ENCODE assay signal across 22 cellular contexts in the genomic region with DNA sequence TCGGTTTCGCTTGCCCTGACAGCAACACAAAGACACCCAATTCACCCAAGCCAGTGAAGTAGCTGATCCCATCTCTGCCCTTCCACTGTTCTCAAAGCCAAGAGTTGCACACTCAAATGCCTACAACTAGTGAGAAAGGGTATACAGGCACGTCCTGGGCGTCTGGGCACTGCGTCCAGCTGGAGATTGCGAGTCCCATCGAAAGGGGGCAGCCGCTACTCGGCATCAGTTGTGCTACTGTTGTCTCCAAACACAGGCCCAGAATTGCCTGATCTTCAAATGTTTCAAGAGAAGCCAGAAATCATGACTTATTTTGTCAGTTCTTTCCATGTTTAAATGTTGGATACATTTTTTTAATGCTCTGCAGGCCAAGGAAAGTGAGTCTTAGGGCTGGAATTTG.
DNase-seq lines count a peak whose midpoint lies in the region; ATAC-seq and TF ChIP-seq lines count a peak whose summit lies in the region.
"Had no signal": no experiment of that assay in that cellular context is flagged by ENCODE, and none has a peak within 500 bp of the region (broad histone marks: within the 10 kb centered on the region; RNA-seq: fewer than 3 reads in every experiment).

No MANE protein-coding gene starts in this region.

- no peak overlapping the region for H3K27ac ChIP-seq in SK-N-SH (ENCODE audit: low read depth in 2 of 2, low read length in 1 of 2)
- no peak overlapping the region for H3K27ac ChIP-seq in Peyer's patch
- H3K27ac ChIP-seq: 22Rv1; BLaER1 treated with 17β-estradiol and CSF1 and Interleukin-3, amounts not matched to agents 10 nM and 100 nM; HL-60 had no signal

- CTCF ChIA-PET in SK-N-SH (lab: Yijun Ruan, JAX): interaction anchor here (0.9 kb wide), 1 partner anchor 100 kb away, joined by 3 read pairs; no protein-coding TSS in a partner anchor

- WGBS in SK-N-SH (ENCODE audit: low lambda C conversion rate): 51% methylated on average over 9 of the region's 9 CpGs

- H2AFZ ChIP-seq in SK-N-SH (ENCODE audit: low read depth): no peak overlapping the region

- H3K79me2 ChIP-seq in SK-N-SH (ENCODE audit: insufficient read depth): no peaks in the 10 kb centered on the region

- TF ChIP-seq POLR2A in Peyer's patch (IDR thresholded peaks at IDR 0.05): no peak

- POLR2A ChIA-PET in SK-N-SH (lab: Yijun Ruan, JAX): interaction anchor here (0.7 kb wide), 1 partner anchor 191 kb away, joined by 3 read pairs; no protein-coding TSS in a partner anchor

- DNase-seq in SK-N-SH: no peak
- peak; percentile 45 for DNase-seq in SK-MEL-5 (ENCODE audit: low read depth, low spot score)
- peak; percentile 8 for DNase-seq in fibroblast of gingiva (ENCODE audit: low read depth)
- no peak for DNase-seq in Peyer's patch
- DNase-seq in DMS 273 treated with DMSO at 0.1 percent for 48 hours (lab: John Stamatoyannopoulos, UW): no peak
- DNase-seq in NOMO-1 treated with DMSO at 0.1 percent for 48 hours (lab: John Stamatoyannopoulos, UW; ENCODE audit: unreplicated experiment): no peak
- DNase-seq: ACHN; AML-193; CD4-positive, alpha-beta T cell; DMS53; Karpas-422; MV-4-11; NCI-H1105; NCI-H1436 treated with DMSO at 0.1 percent for 48 hours; NCI-H1930; NCI-H446 treated with DMSO at 0.1 percent for 48 hours; T-helper 1 cell had no signal

- no peak for TF ChIP-seq RAD21 in SK-N-SH (IDR thresholded peaks at IDR 0.05; ENCODE audit: low read length)

- H3K27me3 ChIP-seq in SK-N-SH (ENCODE audit: insufficient read depth): peaks cover 35% of the 10 kb centered on the region
- no peaks in the 10 kb centered on the region for H3K27me3 ChIP-seq in Peyer's patch

- no peak overlapping the region for H3K4me3 ChIP-seq in SK-N-SH (ENCODE audit: low read depth in 2 of 2, low read length in 1 of 2)
- H3K4me3 ChIP-seq in Peyer's patch: no peak overlapping the region
- H3K4me3 ChIP-seq: BLaER1 treated with 17β-estradiol and CSF1 and Interleukin-3, amounts not matched to agents 10 nM and 100 nM had no signal

- no peaks in the 10 kb centered on the region for H3K36me3 ChIP-seq in SK-N-SH (replicated peaks in 1 of 2; ENCODE audit: control insufficient read depth in 1 of 2, insufficient read depth in 2 of 2, low read length in 1 of 2)
- no peaks in the 10 kb centered on the region for H3K36me3 ChIP-seq in Peyer's patch
- H3K36me3 ChIP-seq: BLaER1 treated with 17β-estradiol and CSF1 and Interleukin-3, amounts not matched to agents 10 nM and 100 nM had no signal

- H3K9me3 ChIP-seq in SK-N-SH (no peaks in the 10 kb centered on the region), Peyer's patch (no peaks in the 10 kb centered on the region)

- H3K4me1 ChIP-seq in SK-N-SH (ENCODE audit: control insufficient read depth in 1 of 2, insufficient read depth in 2 of 2, low read depth in 1 of 2, low read length in 1 of 2) (peaks cover 0 to 18% of the 10 kb centered on the region in 2 experiments; a peak in 1 of 4 replicates), Peyer's patch (no peaks in the 10 kb centered on the region)

- H3K9me2 ChIP-seq in SK-N-SH: no peaks in the 10 kb centered on the region

- H3F3A ChIP-seq in SK-N-SH (replicated peaks; ENCODE audit: insufficient read depth): no peaks in the 10 kb centered on the region

- ATAC-seq in SK-N-SH treated with all-trans-retinoic acid at 6 μM for 48 hours (no peak), GM19328 (IDR thresholded peaks at IDR 0.05; ENCODE audit: unreplicated experiment) (no peak)

- in situ Hi-C loops in SK-MEL-5 (cut with HindIII; ENCODE audit: low pct_unique_long_range_greater_than_20kb, low sequenced_read_pairs): no loop called here

- TF ChIP-seq EP300 in SK-N-SH (IDR thresholded peaks at IDR 0.05; ENCODE audit: borderline replicate concordance in 1 of 2, low read depth in 1 of 2, low read length in 1 of 2): no peak

- no peak overlapping the region for H3K4me2 ChIP-seq in SK-N-SH

- TF ChIP-seq CTCF in SK-N-SH (IDR thresholded peaks at IDR 0.05): peak; percentile 14; the same call in 1 of the 2 replicates
- no peak for TF ChIP-seq CTCF in Peyer's patch (IDR thresholded peaks at IDR 0.05)

- no peaks in the 10 kb centered on the region for H4K20me1 ChIP-seq in SK-N-SH (ENCODE audit: insufficient read depth)
- H4K20me1 ChIP-seq: BLaER1 treated with 17β-estradiol and CSF1 and Interleukin-3, amounts not matched to agents 10 nM and 100 nM had no signal

- H3K9ac ChIP-seq in SK-N-SH: no peak overlapping the region
- H3K9ac ChIP-seq: BLaER1 treated with 17β-estradiol and CSF1 and Interleukin-3, amounts not matched to agents 10 nM and 100 nM had no signal

TF ChIP-seq in SK-N-SH, 30 proteins besides CTCF, POLR2A, EP300 and RAD21 (continues in another document):
- no peak for TF ChIP-seq FOSL2 (IDR thresholded peaks at IDR 0.05; ENCODE audit: borderline replicate concordance, low read depth)
- no peak for TF ChIP-seq NRF1 (IDR thresholded peaks at IDR 0.05; ENCODE audit: low read depth, low read length)
- TF ChIP-seq JUND (IDR thresholded peaks at IDR 0.05): no peak
- TF ChIP-seq ELF1 (IDR thresholded peaks at IDR 0.05): no peak
- TF ChIP-seq, protein P1, sequence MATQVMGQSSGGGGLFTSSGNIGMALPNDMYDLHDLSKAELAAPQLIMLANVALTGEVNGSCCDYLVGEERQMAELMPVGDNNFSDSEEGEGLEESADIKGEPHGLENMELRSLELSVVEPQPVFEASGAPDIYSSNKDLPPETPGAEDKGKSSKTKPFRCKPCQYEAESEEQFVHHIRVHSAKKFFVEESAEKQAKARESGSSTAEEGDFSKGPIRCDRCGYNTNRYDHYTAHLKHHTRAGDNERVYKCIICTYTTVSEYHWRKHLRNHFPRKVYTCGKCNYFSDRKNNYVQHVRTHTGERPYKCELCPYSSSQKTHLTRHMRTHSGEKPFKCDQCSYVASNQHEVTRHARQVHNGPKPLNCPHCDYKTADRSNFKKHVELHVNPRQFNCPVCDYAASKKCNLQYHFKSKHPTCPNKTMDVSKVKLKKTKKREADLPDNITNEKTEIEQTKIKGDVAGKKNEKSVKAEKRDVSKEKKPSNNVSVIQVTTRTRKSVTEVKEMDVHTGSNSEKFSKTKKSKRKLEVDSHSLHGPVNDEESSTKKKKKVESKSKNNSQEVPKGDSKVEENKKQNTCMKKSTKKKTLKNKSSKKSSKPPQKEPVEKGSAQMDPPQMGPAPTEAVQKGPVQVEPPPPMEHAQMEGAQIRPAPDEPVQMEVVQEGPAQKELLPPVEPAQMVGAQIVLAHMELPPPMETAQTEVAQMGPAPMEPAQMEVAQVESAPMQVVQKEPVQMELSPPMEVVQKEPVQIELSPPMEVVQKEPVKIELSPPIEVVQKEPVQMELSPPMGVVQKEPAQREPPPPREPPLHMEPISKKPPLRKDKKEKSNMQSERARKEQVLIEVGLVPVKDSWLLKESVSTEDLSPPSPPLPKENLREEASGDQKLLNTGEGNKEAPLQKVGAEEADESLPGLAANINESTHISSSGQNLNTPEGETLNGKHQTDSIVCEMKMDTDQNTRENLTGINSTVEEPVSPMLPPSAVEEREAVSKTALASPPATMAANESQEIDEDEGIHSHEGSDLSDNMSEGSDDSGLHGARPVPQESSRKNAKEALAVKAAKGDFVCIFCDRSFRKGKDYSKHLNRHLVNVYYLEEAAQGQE (IDR thresholded peaks at IDR 0.05; ENCODE audit: low read depth, low read length): no peak
- no peak for TF ChIP-seq RFX5 (IDR thresholded peaks at IDR 0.05; ENCODE audit: low read length)
- no peak for TF ChIP-seq RXRA (IDR thresholded peaks at IDR 0.05; ENCODE audit: borderline replicate concordance, low read depth)

TF ChIP-seq in SK-N-SH treated with all-trans-retinoic acid at 6 μM for 48 hours, 23 proteins besides CTCF, POLR2A, EP300 and RAD21 (continues in another document):
- TF ChIP-seq ZNF70 (CRISPR knock-in tag; IDR thresholded peaks at IDR 0.05) (no peak), BACH2 (CRISPR knock-in tag; IDR thresholded peaks at IDR 0.05; ENCODE audit: borderline replicate concordance) (no peak), OSR1 (CRISPR knock-in tag; IDR thresholded peaks at IDR 0.05) (no peak), SNAI2 (CRISPR knock-in tag; IDR thresholded peaks at IDR 0.05) (no peak), ZNF8 (CRISPR knock-in tag; IDR thresholded peaks at IDR 0.05) (no peak), TOX (CRISPR knock-in tag; IDR thresholded peaks at IDR 0.05; ENCODE audit: borderline replicate concordance) (no peak), ESRRG (CRISPR knock-in tag; IDR thresholded peaks at IDR 0.05) (no peak), ZC3H10 (CRISPR knock-in tag; IDR thresholded peaks at IDR 0.05) (no peak), PPARA (CRISPR knock-in tag; IDR thresholded peaks at IDR 0.05; ENCODE audit: borderline replicate concordance) (no peak)
- TF ChIP-seq, protein P2, sequence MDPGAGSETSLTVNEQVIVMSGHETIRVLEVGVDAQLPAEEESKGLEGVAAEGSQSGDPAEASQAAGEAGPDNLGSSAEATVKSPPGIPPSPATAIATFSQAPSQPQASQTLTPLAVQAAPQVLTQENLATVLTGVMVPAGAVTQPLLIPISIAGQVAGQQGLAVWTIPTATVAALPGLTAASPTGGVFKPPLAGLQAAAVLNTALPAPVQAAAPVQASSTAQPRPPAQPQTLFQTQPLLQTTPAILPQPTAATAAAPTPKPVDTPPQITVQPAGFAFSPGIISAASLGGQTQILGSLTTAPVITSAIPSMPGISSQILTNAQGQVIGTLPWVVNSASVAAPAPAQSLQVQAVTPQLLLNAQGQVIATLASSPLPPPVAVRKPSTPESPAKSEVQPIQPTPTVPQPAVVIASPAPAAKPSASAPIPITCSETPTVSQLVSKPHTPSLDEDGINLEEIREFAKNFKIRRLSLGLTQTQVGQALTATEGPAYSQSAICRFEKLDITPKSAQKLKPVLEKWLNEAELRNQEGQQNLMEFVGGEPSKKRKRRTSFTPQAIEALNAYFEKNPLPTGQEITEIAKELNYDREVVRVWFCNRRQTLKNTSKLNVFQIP (CRISPR knock-in tag; IDR thresholded peaks at IDR 0.05; ENCODE audit: borderline replicate concordance, low read depth): no peak
- TF ChIP-seq, protein P3, sequence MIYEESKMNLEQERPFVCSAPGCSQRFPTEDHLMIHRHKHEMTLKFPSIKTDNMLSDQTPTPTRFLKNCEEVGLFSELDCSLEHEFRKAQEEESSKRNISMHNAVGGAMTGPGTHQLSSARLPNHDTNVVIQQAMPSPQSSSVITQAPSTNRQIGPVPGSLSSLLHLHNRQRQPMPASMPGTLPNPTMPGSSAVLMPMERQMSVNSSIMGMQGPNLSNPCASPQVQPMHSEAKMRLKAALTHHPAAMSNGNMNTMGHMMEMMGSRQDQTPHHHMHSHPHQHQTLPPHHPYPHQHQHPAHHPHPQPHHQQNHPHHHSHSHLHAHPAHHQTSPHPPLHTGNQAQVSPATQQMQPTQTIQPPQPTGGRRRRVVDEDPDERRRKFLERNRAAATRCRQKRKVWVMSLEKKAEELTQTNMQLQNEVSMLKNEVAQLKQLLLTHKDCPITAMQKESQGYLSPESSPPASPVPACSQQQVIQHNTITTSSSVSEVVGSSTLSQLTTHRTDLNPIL (CRISPR knock-in tag; IDR thresholded peaks at IDR 0.05; ENCODE audit: low read depth): no peak

Comparison
In these comparisons a context has a peak if more than half of its experiments do, and no peak if none do; other contexts are left out.
1. DNase-seq: peak in SK-MEL-5 (single experiment) and fibroblast of gingiva (single experiment); none in SK-N-SH (single experiment), Peyer's patch (0 of 3), DMS 273 treated with DMSO at 0.1 percent for 48 hours (single experiment) and NOMO-1 treated with DMSO at 0.1 percent for 48 hours (single experiment).